13 cellular contexts compared by ENCODE assay signal in genomic region chr14:50897005-50897404, GRCh38. TPM values are rescaled to one million over a fixed set of nuclear protein-coding genes. Genes with fewer than 3 reads are reported as not detected.
"Had no signal": no experiment of that assay in that cellular context is flagged by ENCODE, and none has a peak within 500 bp of the region (broad histone marks: within the 10 kb centered on the region; RNA-seq: fewer than 3 reads in every experiment).

No MANE protein-coding gene starts in this region.

RNA-seq across cellular contexts. Expression of gene ABHD12B, which starts 25.2 kb away (rescaled TPM):
- total RNA-seq: activated B cell treated with CpG ODN at 0.5 μM for 24 hours; activated CD4-positive, alpha-beta memory T cell treated with anti-CD3 and anti-CD28 coated beads for 36 hours; activated naive CD4-positive, alpha-beta T cell treated with anti-CD3 and anti-CD28 coated beads for 36 hours; activated naive CD4-positive, alpha-beta T cell treated with anti-CD3 and anti-CD28 coated beads, Interleukin-2, amount 50 U/mL, for 72 hours; activated T-cell treated with anti-CD3 and anti-CD28 coated beads, Interleukin-2, amount 50 U/mL, for 4 hours; activated T-helper 1 cell treated with anti-CD3 and anti-CD28 coated beads, Interleukin-12 subunit alpha, Interleukin-12 subunit beta, Interleukin-2, Interleukin-4 antibody, amounts not matched to agents 30 ng/mL and 10 ng/mL and 1 ng/mL, durations not matched to agents 14 hours and 24 hours and 36 hours; astrocyte; body of pancreas; breast epithelium; Right ventricle myocardium inferior; SK-MEL-5; T-cell; T-helper 17 cell had no signal

RNA-seq across cellular contexts. Expression of gene PYGL, which starts 47.3 kb away (rescaled TPM):
- total RNA-seq: activated B cell treated with CpG ODN at 0.5 μM for 24 hours had no signal
